Comparison of ENCODE assay signal across 10 cellular contexts in the genomic region with DNA sequence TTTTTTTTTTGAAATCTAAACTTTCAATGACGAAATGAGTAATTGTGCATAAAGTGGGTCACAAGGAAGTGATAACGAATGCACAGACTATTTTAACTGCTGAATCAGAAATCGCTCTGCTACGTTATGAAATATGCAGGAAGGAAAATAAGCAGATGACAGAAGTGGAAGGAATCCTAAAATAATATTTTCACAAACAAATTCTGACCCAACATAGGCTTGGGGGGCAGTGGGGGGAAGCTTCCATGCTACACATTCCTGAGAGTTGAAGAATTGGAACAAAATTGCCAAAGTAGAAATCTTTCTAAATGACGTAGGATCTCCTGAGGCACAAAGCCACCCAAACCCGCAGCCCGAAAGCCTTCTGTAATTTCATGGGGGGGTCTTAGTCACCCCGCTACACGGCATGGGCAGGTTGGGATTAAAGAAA.
DNase-seq lines count a peak whose midpoint lies in the region; ATAC-seq, FAIRE-seq and TF ChIP-seq lines count a peak whose summit lies in the region.
"Had no signal": no experiment of that assay in that cellular context is flagged by ENCODE, and none has a peak within 500 bp of the region (broad histone marks: within the 10 kb centered on the region; RNA-seq: fewer than 3 reads in every experiment).

No MANE protein-coding gene starts in this region.

- intact Hi-C loops in CD4-positive, alpha-beta memory T cell (cut with micrococcal nuclease), result loop anchor here (1.0 kb wide), 1 partner anchor 9 kb away; no protein-coding TSS in a partner anchor
- intact Hi-C loops in esophagus muscularis mucosa (cut with DNase I), result no loop called here
- intact Hi-C loops in activated T-helper 2 cell treated with anti-CD3 and anti-CD28 coated beads, Interferon-gamma antibody, Interleukin-2, Interleukin-4, amounts not matched to agents 10 μg/mL and 5 μg/mL and 100 μg/mL, durations not matched to agents 14 hours and 24 hours and 36 hours (cut with micrococcal nuclease), result no loop called here

- no peaks in the 10 kb centered on the region for H3K27me3 ChIP-seq in CD4-positive, alpha-beta memory T cell (ENCODE audit: insufficient read depth, low read length)
- H3K27me3 ChIP-seq in esophagus muscularis mucosa, result no peaks in the 10 kb centered on the region

- peaks cover 0 to 2% (median 0%) of the 10 kb centered on the region in 8 donors for H3K9me3 Mint-ChIP-seq in CD4-positive, alpha-beta memory T cell
- H3K9me3 Mint-ChIP-seq in activated T-helper 2 cell treated with anti-CD3 and anti-CD28 coated beads, Interferon-gamma antibody, Interleukin-2, Interleukin-4, amounts not matched to agents 10 μg/mL and 5 μg/mL and 100 μg/mL, durations not matched to agents 14 hours and 24 hours and 36 hours, result no peaks in the 10 kb centered on the region

- FAIRE-seq in RCC 7860 (lab: Jason Lieb, UNC) (no peak), GM19239 (lab: Jason Lieb, UNC) (no peak)

- H3K27ac ChIP-seq in CD4-positive, alpha-beta memory T cell (ENCODE audit: low read depth, low read length), result peak overlapping the region; percentile 64
- no peak overlapping the region for H3K27ac ChIP-seq in esophagus muscularis mucosa (replicated peaks in 1 of 4)

- no peaks in the 10 kb centered on the region for H3K36me3 ChIP-seq in CD4-positive, alpha-beta memory T cell (ENCODE audit: insufficient read depth, low read length)
- no peaks in the 10 kb centered on the region for H3K36me3 ChIP-seq in esophagus muscularis mucosa

- CTCF ChIA-PET in CD4-positive, alpha-beta memory T cell (lab: Charles Lee; ENCODE audit: partially characterized antibody), result interaction anchor here (0.7 to 1.5 kb wide), 3 partner anchors 11 to 121 kb away, joined by 3 to 5 read pairs (median 3); no protein-coding TSS in a partner anchor

- peak overlapping the region; percentile 89 to 98 (median 95) for H3K27ac Mint-ChIP-seq in CD4-positive, alpha-beta memory T cell
- H3K27ac Mint-ChIP-seq in activated T-helper 2 cell treated with anti-CD3 and anti-CD28 coated beads, Interferon-gamma antibody, Interleukin-2, Interleukin-4, amounts not matched to agents 10 μg/mL and 5 μg/mL and 100 μg/mL, durations not matched to agents 14 hours and 24 hours and 36 hours, result no peak overlapping the region

- H3K4me1 ChIP-seq in CD4-positive, alpha-beta memory T cell (ENCODE audit: insufficient read depth, low read length), result peaks cover 92% of the 10 kb centered on the region
- peaks cover 0 to 11% (median 0%) of the 10 kb centered on the region in 4 donors for H3K4me1 ChIP-seq in esophagus muscularis mucosa

- TF ChIP-seq POLR2A in esophagus muscularis mucosa (IDR thresholded peaks at IDR 0.05; ENCODE audit: low read depth), result no peak

- no peak overlapping the region for H3K4me3 ChIP-seq in CD4-positive, alpha-beta memory T cell (ENCODE audit: low read length in 2 of 2)
- H3K4me3 ChIP-seq in esophagus muscularis mucosa, result peak overlapping the region; percentile 15 to 36 (median 22)

- peak; percentile 48 to 77 (median 64) for DNase-seq in CD4-positive, alpha-beta memory T cell
- DNase-seq in RCC 7860 (ENCODE audit: low spot score) (peak; percentile 49), esophagus muscularis mucosa (ENCODE audit: extremely low spot score) (no peak), renal cortical epithelial cell (ENCODE audit: low read depth) (peak; percentile 65), GM19239 (ENCODE audit: insufficient read length, low spot score) (no peak), HK-2 (ENCODE audit: unreplicated experiment) (no peak)
- no peak for DNase-seq in activated T-helper 2 cell treated with anti-CD3 and anti-CD28 coated beads, Interferon-gamma antibody, Interleukin-2, Interleukin-4, amounts not matched to agents 10 μg/mL and 5 μg/mL and 100 μg/mL, durations not matched to agents 14 hours and 24 hours and 36 hours (ENCODE audit: low spot score)
- DNase-seq: SIG-M5 had no signal

- H3K36me3 Mint-ChIP-seq in CD4-positive, alpha-beta memory T cell, result peaks cover 4 to 9% of the 10 kb centered on the region in 2 donors
- H3K36me3 Mint-ChIP-seq in activated T-helper 2 cell treated with anti-CD3 and anti-CD28 coated beads, Interferon-gamma antibody, Interleukin-2, Interleukin-4, amounts not matched to agents 10 μg/mL and 5 μg/mL and 100 μg/mL, durations not matched to agents 14 hours and 24 hours and 36 hours (ENCODE audit: low read depth), result peaks cover 11% of the 10 kb centered on the region

- H3K27me3 Mint-ChIP-seq in CD4-positive, alpha-beta memory T cell, result no peaks in the 10 kb centered on the region
- no peaks in the 10 kb centered on the region for H3K27me3 Mint-ChIP-seq in activated T-helper 2 cell treated with anti-CD3 and anti-CD28 coated beads, Interferon-gamma antibody, Interleukin-2, Interleukin-4, amounts not matched to agents 10 μg/mL and 5 μg/mL and 100 μg/mL, durations not matched to agents 14 hours and 24 hours and 36 hours (ENCODE audit: low read depth)
- H3K27me3 Mint-ChIP-seq: progenitor cell of endocrine pancreas had no signal

- TF ChIP-seq EP300 in esophagus muscularis mucosa (IDR thresholded peaks at IDR 0.05), result no peak

- 27% methylated on average over 9 of the region's 9 CpGs for WGBS in esophagus muscularis mucosa

- H3K4me1 Mint-ChIP-seq in CD4-positive, alpha-beta memory T cell, result peaks cover 51 to 83% (median 70%) of the 10 kb centered on the region in 4 donors
- peaks cover 47% of the 10 kb centered on the region for H3K4me1 Mint-ChIP-seq in activated T-helper 2 cell treated with anti-CD3 and anti-CD28 coated beads, Interferon-gamma antibody, Interleukin-2, Interleukin-4, amounts not matched to agents 10 μg/mL and 5 μg/mL and 100 μg/mL, durations not matched to agents 14 hours and 24 hours and 36 hours (ENCODE audit: low read depth)

- ATAC-seq in GM19467 (IDR thresholded peaks at IDR 0.05; ENCODE audit: unreplicated experiment), result no peak

- POLR2A ChIA-PET in CD4-positive, alpha-beta memory T cell (lab: Charles Lee; ENCODE audit: partially characterized antibody), result interaction anchor here (0.9 to 19.1 kb wide), 7 partner anchors 11 to 103 kb away, joined by 3 to 486 read pairs (median 9); a partner anchor contains a TSS

- H3K9me3 ChIP-seq in CD4-positive, alpha-beta memory T cell (ENCODE audit: control insufficient read depth in 1 of 2, low read length in 2 of 2), result no peaks in the 10 kb centered on the region
- no peaks in the 10 kb centered on the region for H3K9me3 ChIP-seq in esophagus muscularis mucosa

- TF ChIP-seq CTCF in esophagus muscularis mucosa (IDR thresholded peaks at IDR 0.05), result no peak

- peak overlapping the region; percentile 71 to 89 (median 79) for H3K4me3 Mint-ChIP-seq in CD4-positive, alpha-beta memory T cell
- H3K4me3 Mint-ChIP-seq in activated T-helper 2 cell treated with anti-CD3 and anti-CD28 coated beads, Interferon-gamma antibody, Interleukin-2, Interleukin-4, amounts not matched to agents 10 μg/mL and 5 μg/mL and 100 μg/mL, durations not matched to agents 14 hours and 24 hours and 36 hours (ENCODE audit: low read depth), result no peak overlapping the region

Comparison
In these comparisons a context has a peak if more than half of its experiments do, and no peak if none do; other contexts are left out.
1. DNase-seq: peak in CD4-positive, alpha-beta memory T cell (5 of 5), RCC 7860 (single experiment) and renal cortical epithelial cell (single experiment); none in esophagus muscularis mucosa (single experiment), activated T-helper 2 cell treated with anti-CD3 and anti-CD28 coated beads, Interferon-gamma antibody, Interleukin-2, Interleukin-4, amounts not matched to agents 10 μg/mL and 5 μg/mL and 100 μg/mL, durations not matched to agents 14 hours and 24 hours and 36 hours (single experiment), GM19239 (single experiment) and HK-2 (single experiment).
2. H3K4me3 ChIP-seq: peak in esophagus muscularis mucosa (4 of 4); none in CD4-positive, alpha-beta memory T cell (0 of 2).